ENCODE assay signal across 14 cellular contexts in the genomic region with DNA sequence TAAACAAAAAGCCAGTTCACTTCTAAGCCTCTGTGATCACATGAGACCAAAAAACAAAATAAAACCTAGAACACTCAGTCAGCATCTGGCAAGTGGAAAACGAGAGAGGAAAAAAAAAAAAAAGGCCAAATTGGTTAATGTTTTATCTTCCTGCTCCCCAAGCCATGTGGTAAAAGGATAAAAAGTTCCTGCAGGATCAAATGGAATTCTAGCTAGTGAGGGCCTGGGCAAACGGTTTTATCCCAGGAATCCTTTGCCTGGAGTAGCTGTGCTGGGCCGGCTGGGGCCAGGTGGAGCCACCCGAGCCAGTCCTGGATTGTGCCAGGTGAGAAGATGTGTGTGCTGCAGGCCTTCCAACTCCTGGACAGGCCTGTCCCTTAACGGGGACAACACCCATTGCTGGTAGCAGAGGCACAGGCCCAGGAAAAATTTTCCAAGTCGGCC. TPM values are rescaled to one million over a fixed set of nuclear protein-coding genes. Genes with fewer than 3 reads are reported as not detected.
DNase-seq lines count a peak whose midpoint lies in the region; ATAC-seq, FAIRE-seq and TF ChIP-seq lines count a peak whose summit lies in the region.
"Had no signal": no experiment of that assay in that cellular context is flagged by ENCODE, and none has a peak within 500 bp of the region (broad histone marks: within the 10 kb centered on the region; RNA-seq: fewer than 3 reads in every experiment).

No MANE protein-coding gene starts in this region.

- FAIRE-seq in endothelial cell of umbilical vein (lab: Jason Lieb, UNC): peak; percentile 24
- FAIRE-seq: D721Med had no signal

- H3K27ac ChIP-seq in cardiac muscle cell (peak overlapping the region; percentile 80), endothelial cell of umbilical vein (ENCODE audit: insufficient read depth, low read depth, low read length) (no peak overlapping the region), uterus (peak overlapping the region; percentile 41 to 42)
- H3K27ac ChIP-seq: brain microvascular endothelial cell, VCaP had no signal

- H3K36me3 Mint-ChIP-seq in nephron (ENCODE audit: low read depth): peaks cover 63% of the 10 kb centered on the region
- no peaks in the 10 kb centered on the region for H3K36me3 Mint-ChIP-seq in activated T-helper 17 cell treated with anti-CD3 and anti-CD28 coated beads, Interleukin-2, amount 50 U/mL, for 72 hours (ENCODE audit: low read depth)

- no peaks in the 10 kb centered on the region for H4K20me1 ChIP-seq in endothelial cell of umbilical vein (replicated peaks; ENCODE audit: control insufficient read depth, extremely low read depth, insufficient read depth, low read length)

- no peak overlapping the region for H3K9ac ChIP-seq in endothelial cell of umbilical vein (replicated peaks; ENCODE audit: extremely low read depth, insufficient read depth, low read length)

- TF ChIP-seq POLR2A in endothelial cell of umbilical vein (IDR thresholded peaks at IDR 0.05; ENCODE audit: low read depth, low read length) (no peak), uterus (IDR thresholded peaks at IDR 0.05) (no peak)

- no peaks in the 10 kb centered on the region for H3K27me3 Mint-ChIP-seq in nephron (ENCODE audit: low read depth)
- H3K27me3 Mint-ChIP-seq in activated T-helper 17 cell treated with anti-CD3 and anti-CD28 coated beads, Interleukin-2, amount 50 U/mL, for 72 hours: peaks cover 4% of the 10 kb centered on the region

- BruUV-seq in endothelial cell of umbilical vein (replicated peaks; lab: Mats Ljungman, UMichigan): no TSS peak

- H2AFZ ChIP-seq in endothelial cell of umbilical vein (ENCODE audit: low read depth, low read length): no peak overlapping the region

- H3K27ac Mint-ChIP-seq in nephron: peak overlapping the region; percentile 82 to 93 (median 92)
- H3K27ac Mint-ChIP-seq in activated T-helper 17 cell treated with anti-CD3 and anti-CD28 coated beads, Interleukin-2, amount 50 U/mL, for 72 hours: no peak overlapping the region

- no peaks in the 10 kb centered on the region for H3K9me3 ChIP-seq in cardiac muscle cell (ENCODE audit: low read depth)
- H3K9me3 ChIP-seq in endothelial cell of umbilical vein (replicated peaks; ENCODE audit: control insufficient read depth, insufficient read depth, low read length): no peaks in the 10 kb centered on the region
- no peaks in the 10 kb centered on the region for H3K9me3 ChIP-seq in uterus

- no peaks in the 10 kb centered on the region for H3K9me3 Mint-ChIP-seq in nephron
- H3K9me3 Mint-ChIP-seq in activated T-helper 17 cell treated with anti-CD3 and anti-CD28 coated beads, Interleukin-2, amount 50 U/mL, for 72 hours: no peaks in the 10 kb centered on the region

- TF ChIP-seq CTCF in cardiac muscle cell (IDR thresholded peaks at IDR 0.05; ENCODE audit: low read depth, low read length): no peak
- no peak for TF ChIP-seq CTCF in endothelial cell of umbilical vein (IDR thresholded peaks at IDR 0.05; ENCODE audit: extremely low read depth in 1 of 2, insufficient read depth in 1 of 2, low read depth in 1 of 2, low read length in 2 of 2)
- no peak for TF ChIP-seq CTCF in nephron (IDR thresholded peaks at IDR 0.05; ENCODE audit: unreplicated experiment in 3 of 3)
- no peak for TF ChIP-seq CTCF in uterus (IDR thresholded peaks at IDR 0.05)

- DNase-seq in cardiac muscle cell (ENCODE audit: low read depth in 1 of 2, low spot score in 1 of 2) (no peak), left cardiac atrium (no peak), endothelial cell of umbilical vein (ENCODE audit: low read depth, low spot score) (no peak), uterus (no peak), NK-92 (lab: John Stamatoyannopoulos, UW; ENCODE audit: unreplicated experiment) (no peak)
- DNase-seq in stimulated activated naive CD4-positive, alpha-beta T cell (lab: John Stamatoyannopoulos, UW): no peak
- DNase-seq: activated gamma-delta T cell treated with Interleukin-2 at 50 U/mL for 16 hours; brain microvascular endothelial cell; foreskin melanocyte; stimulated activated CD4-positive, alpha-beta T cell treated with anti-CD3 and anti-CD28 coated beads, Interleukin-4, amount 100 ng/mL, for 24 hours had no signal

- CTCF ChIA-PET in endothelial cell of umbilical vein (lab: Charles Lee): interaction anchor here (1.1 to 3.1 kb wide), 7 partner anchors 9 to 137 kb away, joined by 3 to 14 read pairs (median 6); no protein-coding TSS in a partner anchor

- H3K4me2 ChIP-seq in endothelial cell of umbilical vein (ENCODE audit: insufficient read depth, low read length): no peak overlapping the region

- H3K36me3 ChIP-seq in cardiac muscle cell (peaks cover 63% of the 10 kb centered on the region), endothelial cell of umbilical vein (ENCODE audit: control insufficient read depth in 2 of 2, extremely low read depth in 1 of 2, insufficient read depth in 2 of 2, low read length in 2 of 2) (peaks cover 0 to 11% of the 10 kb centered on the region in 2 experiments), uterus (no peaks in the 10 kb centered on the region)

- POLR2A ChIA-PET in endothelial cell of umbilical vein (lab: Charles Lee): interaction anchor here (0.6 to 0.7 kb wide), 2 partner anchors 8 to 19 kb away, joined by 3 to 5 read pairs; no protein-coding TSS in a partner anchor

- no peaks in the 10 kb centered on the region for H3K9me1 ChIP-seq in endothelial cell of umbilical vein (replicated peaks; ENCODE audit: control insufficient read depth, extremely low read depth, insufficient read depth, low read length)

- no peak for ATAC-seq in left cardiac atrium
- no peak for ATAC-seq in activated T-helper 17 cell treated with anti-CD3 and anti-CD28 coated beads, Interleukin-2, amount 50 U/mL, for 72 hours (replicated peaks)

- dilution Hi-C loops in endothelial cell of umbilical vein (cut with MboI; ENCODE audit: extremely low pct_ligation_motif_present, low sequenced_read_pairs): no loop called here

- H3K4me1 Mint-ChIP-seq in nephron: peaks cover 71% of the 10 kb centered on the region
- H3K4me1 Mint-ChIP-seq in activated T-helper 17 cell treated with anti-CD3 and anti-CD28 coated beads, Interleukin-2, amount 50 U/mL, for 72 hours: no peaks in the 10 kb centered on the region

- H3K27me3 ChIP-seq in cardiac muscle cell: no peaks in the 10 kb centered on the region
- no peaks in the 10 kb centered on the region for H3K27me3 ChIP-seq in endothelial cell of umbilical vein (ENCODE audit: control insufficient read depth in 2 of 2, insufficient read depth in 2 of 2, low read length in 2 of 2)
- no peaks in the 10 kb centered on the region for H3K27me3 ChIP-seq in uterus
- H3K27me3 ChIP-seq: brain microvascular endothelial cell had no signal

- H3K4me1 ChIP-seq in cardiac muscle cell (ENCODE audit: low read depth) (peaks cover 75% of the 10 kb centered on the region), endothelial cell of umbilical vein (ENCODE audit: control insufficient read depth, extremely low read depth, insufficient read depth, low read length) (peaks cover 41% of the 10 kb centered on the region), uterus (peaks cover 0 to 4% of the 10 kb centered on the region in 2 donors)

- peak overlapping the region in 2 of 3 experiments; percentile 53 to 59 for H3K4me3 Mint-ChIP-seq in nephron
- no peak overlapping the region for H3K4me3 Mint-ChIP-seq in activated T-helper 17 cell treated with anti-CD3 and anti-CD28 coated beads, Interleukin-2, amount 50 U/mL, for 72 hours

- peaks cover 7% of the 10 kb centered on the region for H3K79me2 ChIP-seq in endothelial cell of umbilical vein (ENCODE audit: control insufficient read depth, insufficient read depth, low read length)

- intact Hi-C loops in left cardiac atrium (cut with DNase I) (no loop called here), endothelial cell of umbilical vein (cut with micrococcal nuclease) (no loop called here), uterus (cut with DNase I; ENCODE audit: low total_unique reads) (no loop called here)

- H3K4me3 ChIP-seq in cardiac muscle cell: no peak overlapping the region
- no peak overlapping the region for H3K4me3 ChIP-seq in endothelial cell of umbilical vein (replicated peaks in 1 of 3; ENCODE audit: insufficient read depth in 1 of 3, low read depth in 1 of 3, low read length in 3 of 3)
- H3K4me3 ChIP-seq in uterus: no peak overlapping the region

TF ChIP-seq in endothelial cell of umbilical vein, 7 proteins besides CTCF, POLR2A, EP300 and RAD21:
- no peak for TF ChIP-seq POLR2AphosphoS5 (IDR thresholded peaks at IDR 0.05; ENCODE audit: insufficient read depth, low read depth, low read length)
- no peak for TF ChIP-seq MYC (IDR thresholded peaks at IDR 0.05; ENCODE audit: low read depth, low read length)
- no peak for TF ChIP-seq GATA2 (IDR thresholded peaks at IDR 0.05; ENCODE audit: insufficient read depth, insufficient read length, low read depth, low read length)
- no peak for TF ChIP-seq EZH2 (IDR thresholded peaks at IDR 0.05; ENCODE audit: borderline replicate concordance, low read depth, low read length, severe bottlenecking)
- TF ChIP-seq, protein P1, sequence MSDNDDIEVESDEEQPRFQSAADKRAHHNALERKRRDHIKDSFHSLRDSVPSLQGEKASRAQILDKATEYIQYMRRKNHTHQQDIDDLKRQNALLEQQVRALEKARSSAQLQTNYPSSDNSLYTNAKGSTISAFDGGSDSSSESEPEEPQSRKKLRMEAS (IDR thresholded peaks at IDR 0.05; ENCODE audit: insufficient read depth, insufficient read length): no peak
- no peak for TF ChIP-seq JUN (IDR thresholded peaks at IDR 0.05; ENCODE audit: borderline replicate concordance, insufficient read depth, insufficient read length, low read depth)
- no peak for TF ChIP-seq FOS (IDR thresholded peaks at IDR 0.05; ENCODE audit: borderline replicate concordance, insufficient read depth, low read length)
TF ChIP-seq in endothelial cell of umbilical vein: peak in this region for 0.

RNA-seq across cellular contexts. Expression of a gene that starts 13.2 kb away (rescaled TPM):
- total RNA-seq in cardiac muscle cell (232 and 274 TPM in 2 replicates), left cardiac atrium (10 to 100 TPM; 13.5 to 51.5 TPM), endothelial cell of umbilical vein (12.4 and 12.5 TPM in 2 replicates), uterus (10 to 100 TPM in 3 of 4 donors, 1 to 10 TPM in 1; 9.4 to 30.1 (median 19.1) TPM)
- polyA plus RNA-seq in cardiac muscle cell (106 and 155 TPM in 2 replicates), endothelial cell of umbilical vein (7.3 and 8.8 TPM in 2 replicates)
- 3.5 and 4.0 TPM in 2 replicates for polyA plus RNA-seq in endothelial cell of umbilical vein (2011; cell fraction: cytosol; rRNA removed)
- 22.2 and 24.2 TPM in 2 replicates for polyA plus RNA-seq in endothelial cell of umbilical vein (2011; cell fraction: nucleus; rRNA removed)
- polyA plus RNA-seq in endothelial cell of umbilical vein (2012): 5.8 and 11.3 TPM in 2 replicates
- polyA minus RNA-seq in endothelial cell of umbilical vein: 28.0 and 29.7 TPM in 2 replicates
- polyA minus RNA-seq in endothelial cell of umbilical vein (2011; cell fraction: cytosol; rRNA and poly(A)+ RNA removed): 45.7 TPM
- polyA minus RNA-seq in endothelial cell of umbilical vein (2011; cell fraction: nucleus; rRNA and poly(A)+ RNA removed): 22.4 and 35.7 TPM in 2 replicates
- total RNA-seq in activated T-helper 17 cell treated with anti-CD3 and anti-CD28 coated beads, Interleukin-2, amount 50 U/mL, for 72 hours: under 1 TPM in 1 of 2 donors, not detected in 1; 0.19 TPM

Comparison
In these comparisons a context has a peak if more than half of its experiments do, and no peak if none do; other contexts are left out.
1. RNA of a gene that starts 13.2 kb away (total RNA-seq): 232 to 274 TPM in cardiac muscle cell, 13.5 to 51.5 TPM in left cardiac atrium, 9.4 to 30.1 TPM in uterus and 12.4 to 12.5 TPM in endothelial cell of umbilical vein; 0.19 TPM in activated T-helper 17 cell treated with anti-CD3 and anti-CD28 coated beads, Interleukin-2, amount 50 U/mL, for 72 hours; every median in the first group is over 4 times any median in the second.